18 cellular contexts compared by ENCODE assay signal in the genomic region with DNA sequence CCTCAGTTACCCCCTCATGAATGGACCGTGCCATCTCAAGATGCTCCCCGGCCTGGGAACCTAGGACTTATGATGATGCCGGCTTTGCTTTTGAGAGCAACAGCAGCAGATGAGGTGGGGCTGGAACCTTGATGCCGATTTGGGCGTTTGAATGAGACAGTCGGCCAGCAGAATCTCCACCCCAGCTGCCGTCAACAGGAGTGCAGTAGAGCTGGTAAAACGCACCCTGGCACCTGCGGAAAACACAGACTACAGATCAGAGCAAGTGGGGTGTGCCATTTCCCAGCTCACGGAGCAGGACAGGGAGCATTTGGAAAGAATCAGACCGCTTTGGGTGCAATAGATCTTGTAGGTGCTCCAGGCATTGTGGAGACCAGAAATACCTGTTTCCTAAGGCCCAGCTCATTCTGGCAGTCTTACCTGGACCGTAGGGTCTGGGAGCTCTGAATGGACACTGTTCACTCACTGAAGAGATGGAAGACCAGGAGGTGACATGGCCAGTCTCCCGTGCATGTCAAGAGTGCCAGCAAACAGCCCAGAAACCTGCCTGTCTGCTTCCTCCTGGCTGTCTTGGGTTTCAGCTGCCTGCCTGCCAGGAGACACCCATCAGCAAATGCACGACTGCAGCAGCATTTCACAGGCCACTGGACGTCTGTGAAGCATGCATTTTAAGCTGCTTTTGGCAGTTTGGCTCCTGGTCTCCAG.
"Had no signal": no experiment of that assay in that cellular context is flagged by ENCODE, and none has a peak within 500 bp of the region (broad histone marks: within the 10 kb centered on the region; RNA-seq: fewer than 3 reads in every experiment).

No MANE protein-coding gene starts in this region.

- H3K9me3 ChIP-seq: adrenal gland, neutrophil, right lobe of liver, suprapubic skin had no signal

- H3K4me3 ChIP-seq: adrenal gland, cardiac muscle cell, left lung, right lobe of liver, smooth muscle cell, suprapubic skin had no signal

- H3K27me3 Mint-ChIP-seq: activated CD4-positive, alpha-beta T cell treated with anti-CD3 and anti-CD28 coated beads, Interleukin-2, amount 10 ng/mL, durations not matched to agents 24 days and 14 days had no signal

- H3K4me1 ChIP-seq: adrenal gland, left lung, right lobe of liver had no signal

- H3K4me3 Mint-ChIP-seq: activated CD4-positive, alpha-beta T cell treated with anti-CD3 and anti-CD28 coated beads, Interleukin-2, amount 10 ng/mL, durations not matched to agents 24 days and 14 days; activated T-cell treated with anti-CD3 and anti-CD28 coated beads, Interleukin-2, amount 50 U/mL, for 24 hours; naive B cell; type B pancreatic cell had no signal

- H3K36me3 ChIP-seq: adrenal gland, cardiac muscle cell, left lung, neutrophil, right lobe of liver, suprapubic skin had no signal

- H3K36me3 Mint-ChIP-seq: type B pancreatic cell had no signal

- H3K4me1 Mint-ChIP-seq: activated CD4-positive, alpha-beta T cell treated with anti-CD3 and anti-CD28 coated beads, Interleukin-2, amount 10 ng/mL, durations not matched to agents 24 days and 14 days had no signal

- H3K27ac ChIP-seq: adrenal gland, cardiac muscle cell, left lung, neutrophil, right lobe of liver, suprapubic skin had no signal

- H3K27me3 ChIP-seq: adrenal gland, neutrophil, right lobe of liver had no signal

- H3K27ac Mint-ChIP-seq: activated CD4-positive, alpha-beta T cell treated with anti-CD3 and anti-CD28 coated beads, Interleukin-2, amount 10 ng/mL, durations not matched to agents 24 days and 14 days; activated T-cell treated with anti-CD3 and anti-CD28 coated beads, Interleukin-2, amount 50 U/mL, for 24 hours; naive B cell; progenitor cell of endocrine pancreas; type B pancreatic cell had no signal

- DNase-seq: activated CD4-positive, alpha-beta T cell treated with anti-CD3 and anti-CD28 coated beads, Interleukin-2, amount 10 ng/mL, durations not matched to agents 24 days and 14 days; activated CD4-positive, CD25-positive, alpha-beta regulatory T cell; activated effector memory CD4-positive, alpha-beta T cell treated with Interleukin-2 at 50 U/mL for 16 hours; activated naive CD4-positive, alpha-beta T cell treated with anti-CD3 and anti-CD28 coated beads, Interleukin-2, amount 50 U/mL, for 16 hours; activated T-cell treated with anti-CD3 and anti-CD28 coated beads, Interleukin-2, amount 50 U/mL, for 24 hours; effector CD4-positive, alpha-beta T cell; left lung; naive B cell; stimulated activated naive CD8-positive, alpha-beta T cell treated with anti-CD3 and anti-CD28 coated beads, Interleukin-15, Interleukin-2, amounts not matched to agents 100 U/mL and 50 U/mL, for 24 hours; SW 1271 had no signal
